In the genomic region with DNA sequence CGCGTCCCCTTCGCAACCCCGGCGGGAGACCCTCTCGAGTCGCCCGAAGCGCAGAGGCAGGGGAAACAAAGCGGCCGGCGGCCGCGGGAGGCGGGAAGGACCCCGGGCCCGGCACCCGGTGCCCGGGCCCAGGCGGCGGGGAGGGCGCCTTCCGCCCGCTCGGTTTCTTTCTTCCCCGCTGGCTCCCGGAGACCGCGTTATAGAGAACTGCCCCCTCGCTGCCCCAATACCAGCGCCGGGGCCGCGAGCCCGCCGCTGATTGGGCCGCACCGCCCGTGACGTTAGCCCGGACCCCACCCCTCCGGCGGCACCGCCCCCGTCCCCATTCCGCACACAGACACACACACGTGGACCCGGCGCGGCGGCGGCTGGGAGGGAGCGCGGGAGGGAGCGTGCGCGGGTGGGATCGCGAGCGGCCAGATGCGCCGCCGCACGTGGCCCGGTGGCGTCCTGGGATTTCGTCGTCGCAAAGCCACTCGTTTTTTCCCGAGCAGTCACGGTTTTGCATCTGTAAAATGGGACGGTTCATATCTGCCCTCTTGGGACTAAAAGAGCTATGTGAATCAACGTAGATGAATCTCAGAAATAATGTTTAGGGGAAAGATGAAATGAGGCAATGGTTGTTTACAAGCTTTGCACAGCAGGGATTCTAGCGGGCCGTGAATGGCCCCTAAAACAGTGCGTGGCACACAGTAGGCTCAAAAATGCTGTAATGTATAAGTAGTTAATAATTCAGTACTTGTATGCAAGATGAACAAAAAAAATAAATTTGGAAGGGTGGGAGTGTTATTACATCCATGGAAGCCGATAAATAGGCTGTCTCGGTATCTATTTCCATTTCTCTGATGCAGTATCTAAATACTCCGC, we compare ENCODE assay signal across 1 cellular context.
TF ChIP-seq lines count a peak whose summit lies in the region.

A gene (minus strand): TSS at position 209 of the 867 bp plus-strand sequence. CDS start 462 bp downstream, outside the sequence.

TF ChIP-seq in K562, 482 proteins besides CTCF, POLR2A, EP300 and RAD21 (continued from another document and continues in another):
- TF ChIP-seq, protein P1, sequence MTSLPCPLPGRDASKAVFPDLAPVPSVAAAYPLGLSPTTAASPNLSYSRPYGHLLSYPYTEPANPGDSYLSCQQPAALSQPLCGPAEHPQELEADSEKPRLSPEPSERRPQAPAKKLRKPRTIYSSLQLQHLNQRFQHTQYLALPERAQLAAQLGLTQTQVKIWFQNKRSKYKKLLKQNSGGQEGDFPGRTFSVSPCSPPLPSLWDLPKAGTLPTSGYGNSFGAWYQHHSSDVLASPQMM (CRISPR knock-in tag; IDR thresholded peaks at IDR 0.05) = no peak
- TF ChIP-seq FOXA3 (CRISPR knock-in tag; conservative IDR thresholded peaks at IDR 0.05 in 1 of 2, IDR thresholded peaks at IDR 0.05 in 1 of 2) (no peak), ZNF124 (CRISPR knock-in tag; IDR thresholded peaks at IDR 0.05) (no peak), NCOA2 (IDR thresholded peaks at IDR 0.05; ENCODE audit: partially characterized antibody in 2 of 2) (no peak), GABPB2 (CRISPR knock-in tag; conservative IDR thresholded peaks at IDR 0.05) (no peak), DNMT1 (IDR thresholded peaks at IDR 0.05) (no peak), HSF4 (CRISPR knock-in tag; IDR thresholded peaks at IDR 0.05; ENCODE audit: borderline replicate concordance) (no peak), CBX3 (IDR thresholded peaks at IDR 0.05; ENCODE audit: borderline replicate concordance in 1 of 2, low read length in 2 of 2) (peak in 1 of 2 experiments; percentile 71; a peak in 1 of 3 replicates), CREM (IDR thresholded peaks at IDR 0.05; ENCODE audit: low read depth) (peak; percentile 79), XRCC4 (IDR thresholded peaks at IDR 0.05; ENCODE audit: extremely low read depth, insufficient read depth, insufficient read length) (no peak), MCM7 (IDR thresholded peaks at IDR 0.05) (no peak), ZNF239 (CRISPR knock-in tag; IDR thresholded peaks at IDR 0.05) (no peak), MAFK (IDR thresholded peaks at IDR 0.05; ENCODE audit: low read length) (no peak), NCOA1 (IDR thresholded peaks at IDR 0.05; ENCODE audit: low read depth) (no peak), CBFB (CRISPR knock-in tag; IDR thresholded peaks at IDR 0.05) (no peak), ZNF41 (CRISPR knock-in tag; conservative IDR thresholded peaks at IDR 0.05) (no peak), SREBF1 (IDR thresholded peaks at IDR 0.05; ENCODE audit: borderline replicate concordance, low read depth, low read length) (no peak), EWSR1 (IDR thresholded peaks at IDR 0.05; ENCODE audit: borderline replicate concordance, low read depth, partially characterized antibody) (no peak), ZBTB1 (CRISPR knock-in tag; IDR thresholded peaks at IDR 0.05; ENCODE audit: borderline replicate concordance, low read depth) (no peak), PCBP1 (IDR thresholded peaks at IDR 0.05; ENCODE audit: low read depth, low read length, poor library complexity, severe bottlenecking) (peak; percentile 33), OTX1 (CRISPR knock-in tag; IDR thresholded peaks at IDR 0.05) (no peak), STAT5B (CRISPR knock-in tag; IDR thresholded peaks at IDR 0.05) (no peak), TRIM28 (IDR thresholded peaks at IDR 0.05) (no peak), MAFG (tag; conservative IDR thresholded peaks at IDR 0.05) (no peak), ZNF408 (CRISPR knock-in tag; IDR thresholded peaks at IDR 0.05; ENCODE audit: low read depth) (no peak), CC2D1A (IDR thresholded peaks at IDR 0.05) (no peak), LCOR (CRISPR knock-in tag; IDR thresholded peaks at IDR 0.05) (no peak), SMARCB1 (IDR thresholded peaks at IDR 0.05; ENCODE audit: insufficient read length, low read depth) (no peak), CHCHD3 (CRISPR knock-in tag; IDR thresholded peaks at IDR 0.05) (no peak), IRF2 (CRISPR knock-in tag; IDR thresholded peaks at IDR 0.05) (no peak), SMARCA5 (IDR thresholded peaks at IDR 0.05) (no peak; the same call in 1 of the 2 replicates), ZNF75A (CRISPR knock-in tag; IDR thresholded peaks at IDR 0.05) (no peak), SUPT5H (IDR thresholded peaks at IDR 0.05) (no peak; the same call in 1 of the 2 replicates), NUFIP1 (IDR thresholded peaks at IDR 0.05; ENCODE audit: partially characterized antibody) (no peak), TAF15 (IDR thresholded peaks at IDR 0.05; ENCODE audit: low read depth, low read length) (no peak), KLF6 (CRISPR knock-in tag; IDR thresholded peaks at IDR 0.05; ENCODE audit: borderline replicate concordance) (no peak), SMAD4 (CRISPR knock-in tag; conservative IDR thresholded peaks at IDR 0.05) (no peak; the same call in 1 of the 2 replicates), FOXJ2 (tag; IDR thresholded peaks at IDR 0.05) (no peak), MIER1 (IDR thresholded peaks at IDR 0.05; ENCODE audit: low read depth) (no peak), RB1 (IDR thresholded peaks at IDR 0.05; ENCODE audit: low read depth) (no peak), CXXC5 (CRISPR knock-in tag; IDR thresholded peaks at IDR 0.05) (peak; percentile 84), NR1H2 (CRISPR knock-in tag; IDR thresholded peaks at IDR 0.05) (no peak), SIN3B (IDR thresholded peaks at IDR 0.05; ENCODE audit: low read depth) (no peak), SOX6 (IDR thresholded peaks at IDR 0.05) (no peak), L3MBTL2 (IDR thresholded peaks at IDR 0.05) (peak; percentile 97), DDX20 (tag; IDR thresholded peaks at IDR 0.05; ENCODE audit: low read depth) (no peak), NFYB (IDR thresholded peaks at IDR 0.05; ENCODE audit: extremely low read depth, insufficient read length) (no peak), RBM17 (IDR thresholded peaks at IDR 0.05; ENCODE audit: borderline replicate concordance, low read depth, low read length) (no peak), NFATC3 (IDR thresholded peaks at IDR 0.05) (no peak), ZBTB8A (IDR thresholded peaks at IDR 0.05; ENCODE audit: partially characterized antibody) (no peak)
- TF ChIP-seq, protein P2, sequence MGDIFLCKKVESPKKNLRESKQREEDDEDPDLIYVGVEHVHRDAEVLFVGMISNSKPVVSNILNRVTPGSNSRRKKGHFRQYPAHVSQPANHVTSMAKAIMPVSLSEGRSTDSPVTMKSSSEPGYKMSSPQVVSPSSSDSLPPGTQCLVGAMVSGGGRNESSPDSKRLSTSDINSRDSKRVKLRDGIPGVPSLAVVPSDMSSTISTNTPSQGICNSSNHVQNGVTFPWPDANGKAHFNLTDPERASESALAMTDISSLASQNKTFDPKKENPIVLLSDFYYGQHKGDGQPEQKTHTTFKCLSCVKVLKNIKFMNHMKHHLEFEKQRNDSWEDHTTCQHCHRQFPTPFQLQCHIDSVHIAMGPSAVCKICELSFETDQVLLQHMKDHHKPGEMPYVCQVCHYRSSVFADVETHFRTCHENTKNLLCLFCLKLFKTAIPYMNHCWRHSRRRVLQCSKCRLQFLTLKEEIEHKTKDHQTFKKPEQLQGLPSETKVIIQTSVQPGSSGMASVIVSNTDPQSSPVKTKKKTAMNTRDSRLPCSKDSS (IDR thresholded peaks at IDR 0.05; ENCODE audit: low read depth, partially characterized antibody) = no peak
- TF ChIP-seq, protein P3, sequence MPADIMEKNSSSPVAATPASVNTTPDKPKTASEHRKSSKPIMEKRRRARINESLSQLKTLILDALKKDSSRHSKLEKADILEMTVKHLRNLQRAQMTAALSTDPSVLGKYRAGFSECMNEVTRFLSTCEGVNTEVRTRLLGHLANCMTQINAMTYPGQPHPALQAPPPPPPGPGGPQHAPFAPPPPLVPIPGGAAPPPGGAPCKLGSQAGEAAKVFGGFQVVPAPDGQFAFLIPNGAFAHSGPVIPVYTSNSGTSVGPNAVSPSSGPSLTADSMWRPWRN (IDR thresholded peaks at IDR 0.05; ENCODE audit: low read depth) = peak; percentile 66; the same call in 1 of the 2 replicates
- TF ChIP-seq, protein P4, sequence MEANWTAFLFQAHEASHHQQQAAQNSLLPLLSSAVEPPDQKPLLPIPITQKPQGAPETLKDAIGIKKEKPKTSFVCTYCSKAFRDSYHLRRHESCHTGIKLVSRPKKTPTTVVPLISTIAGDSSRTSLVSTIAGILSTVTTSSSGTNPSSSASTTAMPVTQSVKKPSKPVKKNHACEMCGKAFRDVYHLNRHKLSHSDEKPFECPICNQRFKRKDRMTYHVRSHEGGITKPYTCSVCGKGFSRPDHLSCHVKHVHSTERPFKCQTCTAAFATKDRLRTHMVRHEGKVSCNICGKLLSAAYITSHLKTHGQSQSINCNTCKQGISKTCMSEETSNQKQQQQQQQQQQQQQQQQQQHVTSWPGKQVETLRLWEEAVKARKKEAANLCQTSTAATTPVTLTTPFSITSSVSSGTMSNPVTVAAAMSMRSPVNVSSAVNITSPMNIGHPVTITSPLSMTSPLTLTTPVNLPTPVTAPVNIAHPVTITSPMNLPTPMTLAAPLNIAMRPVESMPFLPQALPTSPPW (CRISPR knock-in tag; IDR thresholded peaks at IDR 0.05) = peak; percentile 63; the same call in 1 of the 2 replicates
- TF ChIP-seq, protein P5, sequence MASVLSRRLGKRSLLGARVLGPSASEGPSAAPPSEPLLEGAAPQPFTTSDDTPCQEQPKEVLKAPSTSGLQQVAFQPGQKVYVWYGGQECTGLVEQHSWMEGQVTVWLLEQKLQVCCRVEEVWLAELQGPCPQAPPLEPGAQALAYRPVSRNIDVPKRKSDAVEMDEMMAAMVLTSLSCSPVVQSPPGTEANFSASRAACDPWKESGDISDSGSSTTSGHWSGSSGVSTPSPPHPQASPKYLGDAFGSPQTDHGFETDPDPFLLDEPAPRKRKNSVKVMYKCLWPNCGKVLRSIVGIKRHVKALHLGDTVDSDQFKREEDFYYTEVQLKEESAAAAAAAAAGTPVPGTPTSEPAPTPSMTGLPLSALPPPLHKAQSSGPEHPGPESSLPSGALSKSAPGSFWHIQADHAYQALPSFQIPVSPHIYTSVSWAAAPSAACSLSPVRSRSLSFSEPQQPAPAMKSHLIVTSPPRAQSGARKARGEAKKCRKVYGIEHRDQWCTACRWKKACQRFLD (CRISPR knock-in tag; IDR thresholded peaks at IDR 0.05) = no peak
- TF ChIP-seq, protein P6, sequence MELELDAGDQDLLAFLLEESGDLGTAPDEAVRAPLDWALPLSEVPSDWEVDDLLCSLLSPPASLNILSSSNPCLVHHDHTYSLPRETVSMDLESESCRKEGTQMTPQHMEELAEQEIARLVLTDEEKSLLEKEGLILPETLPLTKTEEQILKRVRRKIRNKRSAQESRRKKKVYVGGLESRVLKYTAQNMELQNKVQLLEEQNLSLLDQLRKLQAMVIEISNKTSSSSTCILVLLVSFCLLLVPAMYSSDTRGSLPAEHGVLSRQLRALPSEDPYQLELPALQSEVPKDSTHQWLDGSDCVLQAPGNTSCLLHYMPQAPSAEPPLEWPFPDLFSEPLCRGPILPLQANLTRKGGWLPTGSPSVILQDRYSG (tag; conservative IDR thresholded peaks at IDR 0.05; ENCODE audit: low read depth) = no peak
- TF ChIP-seq, protein P7, sequence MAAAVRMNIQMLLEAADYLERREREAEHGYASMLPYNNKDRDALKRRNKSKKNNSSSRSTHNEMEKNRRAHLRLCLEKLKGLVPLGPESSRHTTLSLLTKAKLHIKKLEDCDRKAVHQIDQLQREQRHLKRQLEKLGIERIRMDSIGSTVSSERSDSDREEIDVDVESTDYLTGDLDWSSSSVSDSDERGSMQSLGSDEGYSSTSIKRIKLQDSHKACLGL (CRISPR knock-in tag; IDR thresholded peaks at IDR 0.05; ENCODE audit: borderline replicate concordance, poor library complexity, severe bottlenecking) = peak; percentile 79
- TF ChIP-seq, protein P8, sequence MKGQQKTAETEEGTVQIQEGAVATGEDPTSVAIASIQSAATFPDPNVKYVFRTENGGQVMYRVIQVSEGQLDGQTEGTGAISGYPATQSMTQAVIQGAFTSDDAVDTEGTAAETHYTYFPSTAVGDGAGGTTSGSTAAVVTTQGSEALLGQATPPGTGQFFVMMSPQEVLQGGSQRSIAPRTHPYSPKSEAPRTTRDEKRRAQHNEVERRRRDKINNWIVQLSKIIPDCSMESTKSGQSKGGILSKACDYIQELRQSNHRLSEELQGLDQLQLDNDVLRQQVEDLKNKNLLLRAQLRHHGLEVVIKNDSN (CRISPR knock-in tag; IDR thresholded peaks at IDR 0.05) = peak; percentile 78
- TF ChIP-seq, protein P9, sequence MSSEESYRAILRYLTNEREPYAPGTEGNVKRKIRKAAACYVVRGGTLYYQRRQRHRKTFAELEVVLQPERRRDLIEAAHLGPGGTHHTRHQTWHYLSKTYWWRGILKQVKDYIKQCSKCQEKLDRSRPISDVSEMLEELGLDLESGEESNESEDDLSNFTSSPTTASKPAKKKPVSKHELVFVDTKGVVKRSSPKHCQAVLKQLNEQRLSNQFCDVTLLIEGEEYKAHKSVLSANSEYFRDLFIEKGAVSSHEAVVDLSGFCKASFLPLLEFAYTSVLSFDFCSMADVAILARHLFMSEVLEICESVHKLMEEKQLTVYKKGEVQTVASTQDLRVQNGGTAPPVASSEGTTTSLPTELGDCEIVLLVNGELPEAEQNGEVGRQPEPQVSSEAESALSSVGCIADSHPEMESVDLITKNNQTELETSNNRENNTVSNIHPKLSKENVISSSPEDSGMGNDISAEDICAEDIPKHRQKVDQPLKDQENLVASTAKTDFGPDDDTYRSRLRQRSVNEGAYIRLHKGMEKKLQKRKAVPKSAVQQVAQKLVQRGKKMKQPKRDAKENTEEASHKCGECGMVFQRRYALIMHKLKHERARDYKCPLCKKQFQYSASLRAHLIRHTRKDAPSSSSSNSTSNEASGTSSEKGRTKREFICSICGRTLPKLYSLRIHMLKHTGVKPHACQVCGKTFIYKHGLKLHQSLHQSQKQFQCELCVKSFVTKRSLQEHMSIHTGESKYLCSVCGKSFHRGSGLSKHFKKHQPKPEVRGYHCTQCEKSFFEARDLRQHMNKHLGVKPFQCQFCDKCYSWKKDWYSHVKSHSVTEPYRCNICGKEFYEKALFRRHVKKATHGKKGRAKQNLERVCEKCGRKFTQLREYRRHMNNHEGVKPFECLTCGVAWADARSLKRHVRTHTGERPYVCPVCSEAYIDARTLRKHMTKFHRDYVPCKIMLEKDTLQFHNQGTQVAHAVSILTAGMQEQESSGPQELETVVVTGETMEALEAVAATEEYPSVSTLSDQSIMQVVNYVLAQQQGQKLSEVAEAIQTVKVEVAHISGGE (CRISPR knock-in tag; IDR thresholded peaks at IDR 0.05) = no peak
